Comparison of ENCODE assay signal across 11 cellular contexts in the genomic region with DNA sequence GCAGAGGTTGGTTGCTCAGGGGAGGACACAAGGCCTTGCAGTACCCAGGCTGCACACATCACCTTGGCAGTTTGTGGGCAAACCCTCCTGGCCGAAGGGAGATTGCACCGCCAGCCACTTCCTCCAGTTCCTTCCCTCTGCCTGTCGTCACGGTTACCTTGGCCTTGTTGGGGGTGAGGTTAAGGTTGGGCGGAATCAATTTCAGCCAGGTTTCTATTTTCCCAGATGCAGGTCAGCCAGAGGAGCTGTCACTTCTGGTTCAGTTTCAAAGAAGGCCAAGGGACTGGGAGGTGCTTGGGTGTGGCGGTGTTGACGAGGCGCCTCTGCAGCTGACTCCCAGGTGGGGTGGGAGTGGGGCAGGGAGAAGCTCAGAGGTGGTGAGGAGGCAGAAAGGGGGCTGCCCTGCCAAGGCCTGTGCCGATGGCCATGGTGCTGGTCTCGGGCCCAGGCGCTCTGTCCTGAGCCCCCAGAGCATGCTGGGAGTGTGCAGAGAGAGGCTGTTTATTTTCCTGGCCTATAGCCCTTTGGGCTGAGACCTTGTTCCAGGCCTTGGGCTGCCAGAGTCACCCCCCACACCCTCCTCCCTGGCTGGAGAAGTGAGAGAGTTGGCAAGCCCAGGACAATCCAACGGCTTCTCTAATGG. TPM values are rescaled to one million over a fixed set of nuclear protein-coding genes. Genes with fewer than 3 reads are reported as not detected.
DNase-seq lines count a peak whose midpoint lies in the region; ATAC-seq, FAIRE-seq and TF ChIP-seq lines count a peak whose summit lies in the region.
"Had no signal": no experiment of that assay in that cellular context is flagged by ENCODE, and none has a peak within 500 bp of the region (broad histone marks: within the 10 kb centered on the region; RNA-seq: fewer than 3 reads in every experiment).

No MANE protein-coding gene starts in this region.

- TF ChIP-seq CTCF in colonic mucosa (IDR thresholded peaks at IDR 0.05) (no peak), lower lobe of right lung (IDR thresholded peaks at IDR 0.05) (no peak), D721Med (IDR thresholded peaks at IDR 0.05; ENCODE audit: insufficient read depth, missing control alignments) (no peak)

- H3K9me3 Mint-ChIP-seq in activated naive CD4-positive, alpha-beta T cell treated with anti-CD3 and anti-CD28 coated beads, Interleukin-2, amount 10 ng/mL, durations not matched to agents 7 days and 5 days, result no peaks in the 10 kb centered on the region
- no peaks in the 10 kb centered on the region for H3K9me3 Mint-ChIP-seq in activated naive CD4-positive, alpha-beta T cell treated with anti-CD3 and anti-CD28 coated beads for 36 hours
- H3K9me3 Mint-ChIP-seq: stimulated activated naive CD8-positive, alpha-beta T cell treated with anti-CD3 and anti-CD28 coated beads, Interleukin-15, Interleukin-2, amounts not matched to agents 100 ng/mL and 50 ng/mL, for 24 hours had no signal

- H3K4me1 ChIP-seq in colonic mucosa (peaks cover 5% of the 10 kb centered on the region), lower lobe of right lung (peaks cover 50% of the 10 kb centered on the region), aorta (ENCODE audit: control insufficient read depth in 1 of 2, insufficient read depth in 2 of 2, low read length in 2 of 2) (no peaks in the 10 kb centered on the region)

- H3K27ac ChIP-seq in colonic mucosa (peak overlapping the region; percentile 45), lower lobe of right lung (peak overlapping the region; percentile 41), aorta (ENCODE audit: low read depth in 1 of 2, low read length in 2 of 2) (no peak overlapping the region)
- H3K27ac ChIP-seq: C4-2B had no signal

- H3K36me3 ChIP-seq in colonic mucosa, result no peaks in the 10 kb centered on the region
- peaks cover 59% of the 10 kb centered on the region for H3K36me3 ChIP-seq in lower lobe of right lung
- H3K36me3 ChIP-seq in aorta (ENCODE audit: control insufficient read depth in 1 of 2, insufficient read depth in 2 of 2, low read length in 1 of 2), result no peaks in the 10 kb centered on the region

- H3K4me3 ChIP-seq in colonic mucosa (no peak overlapping the region), lower lobe of right lung (no peak overlapping the region), aorta (ENCODE audit: low read length in 2 of 2) (no peak overlapping the region)

- CTCF ChIA-PET in activated naive CD4-positive, alpha-beta T cell treated with anti-CD3 and anti-CD28 coated beads, Interleukin-2, amount 10 ng/mL, durations not matched to agents 7 days and 5 days (lab: Charles Lee), result no interaction called here
- CTCF ChIA-PET in activated naive CD4-positive, alpha-beta T cell treated with anti-CD3 and anti-CD28 coated beads for 36 hours (lab: Charles Lee), result interaction anchor here (0.6 kb wide), 1 partner anchor 131 kb away, joined by 3 read pairs; no protein-coding TSS in a partner anchor

- H3K27ac Mint-ChIP-seq in activated naive CD4-positive, alpha-beta T cell treated with anti-CD3 and anti-CD28 coated beads, Interleukin-2, amount 10 ng/mL, durations not matched to agents 7 days and 5 days, result no peak overlapping the region
- no peak overlapping the region for H3K27ac Mint-ChIP-seq in activated naive CD4-positive, alpha-beta T cell treated with anti-CD3 and anti-CD28 coated beads for 36 hours
- H3K27ac Mint-ChIP-seq: stimulated activated naive CD8-positive, alpha-beta T cell treated with anti-CD3 and anti-CD28 coated beads, Interleukin-15, Interleukin-2, amounts not matched to agents 100 ng/mL and 50 ng/mL, for 24 hours had no signal

- in situ Hi-C loops in ACHN (cut with HindIII; ENCODE audit: low pct_ligation_motif_present, low pct_unique_long_range_greater_than_20kb, low sequenced_read_pairs), result no loop called here

- no peaks in the 10 kb centered on the region for H3K9me3 ChIP-seq in colonic mucosa
- no peaks in the 10 kb centered on the region for H3K9me3 ChIP-seq in lower lobe of right lung
- no peaks in the 10 kb centered on the region for H3K9me3 ChIP-seq in aorta (ENCODE audit: control insufficient read depth, low read length)

- WGBS in aorta, 2 donors, result 33 to 34% methylated on average over 10 to 12 of the region's 12 CpGs

- H3K27me3 ChIP-seq in colonic mucosa, result no peaks in the 10 kb centered on the region
- H3K27me3 ChIP-seq in lower lobe of right lung (ENCODE audit: low read depth), result no peaks in the 10 kb centered on the region
- H3K27me3 ChIP-seq in aorta (ENCODE audit: control insufficient read depth in 1 of 2, insufficient read depth in 2 of 2, low read length in 1 of 2), result no peaks in the 10 kb centered on the region

- no peaks in the 10 kb centered on the region for H3K36me3 Mint-ChIP-seq in activated naive CD4-positive, alpha-beta T cell treated with anti-CD3 and anti-CD28 coated beads, Interleukin-2, amount 10 ng/mL, durations not matched to agents 7 days and 5 days
- no peaks in the 10 kb centered on the region for H3K36me3 Mint-ChIP-seq in activated naive CD4-positive, alpha-beta T cell treated with anti-CD3 and anti-CD28 coated beads for 36 hours (ENCODE audit: low read depth)

- H3K4me1 Mint-ChIP-seq in activated naive CD4-positive, alpha-beta T cell treated with anti-CD3 and anti-CD28 coated beads, Interleukin-2, amount 10 ng/mL, durations not matched to agents 7 days and 5 days, result peaks cover 9% of the 10 kb centered on the region
- H3K4me1 Mint-ChIP-seq in activated naive CD4-positive, alpha-beta T cell treated with anti-CD3 and anti-CD28 coated beads for 36 hours (ENCODE audit: low read depth), result no peaks in the 10 kb centered on the region

- intact Hi-C loops in activated naive CD4-positive, alpha-beta T cell treated with anti-CD3 and anti-CD28 coated beads for 36 hours (cut with micrococcal nuclease), result no loop called here
- intact Hi-C loops in colonic mucosa (cut with DNase I) (no loop called here), lower lobe of right lung (cut with DNase I) (no loop called here), aorta (cut with DNase I) (no loop called here)

- DNase-seq in activated naive CD4-positive, alpha-beta T cell treated with anti-CD3 and anti-CD28 coated beads, Interleukin-2, amount 10 ng/mL, durations not matched to agents 7 days and 5 days, result peak; percentile 5
- DNase-seq in activated naive CD4-positive, alpha-beta T cell treated with anti-CD3 and anti-CD28 coated beads for 36 hours, result no peak
- peak; percentile 78 for DNase-seq in colonic mucosa
- DNase-seq in lower lobe of right lung, result peak; percentile 69
- peak in 1 of 2 donors; percentile 75 for DNase-seq in aorta
- no peak for DNase-seq in ACHN
- DNase-seq in D721Med (ENCODE audit: insufficient read length, low spot score), result no peak
- DNase-seq: PC-3 had no signal

- no peak overlapping the region for H3K4me3 Mint-ChIP-seq in activated naive CD4-positive, alpha-beta T cell treated with anti-CD3 and anti-CD28 coated beads, Interleukin-2, amount 10 ng/mL, durations not matched to agents 7 days and 5 days
- no peak overlapping the region for H3K4me3 Mint-ChIP-seq in activated naive CD4-positive, alpha-beta T cell treated with anti-CD3 and anti-CD28 coated beads for 36 hours
- H3K4me3 Mint-ChIP-seq: stimulated activated naive CD8-positive, alpha-beta T cell treated with anti-CD3 and anti-CD28 coated beads, Interleukin-15, Interleukin-2, amounts not matched to agents 100 ng/mL and 50 ng/mL, for 24 hours had no signal

- FAIRE-seq in D721Med (lab: Jason Lieb, UNC), result no peak

- ATAC-seq in lower lobe of right lung, result peak; percentile 31 to 44
- ATAC-seq in aorta (ENCODE audit: low FRiP score), result peak; percentile 73
- no peak for ATAC-seq in HG03045 (IDR thresholded peaks at IDR 0.05; ENCODE audit: unreplicated experiment)
- ATAC-seq: PC-3 had no signal

- H3K27me3 Mint-ChIP-seq in activated naive CD4-positive, alpha-beta T cell treated with anti-CD3 and anti-CD28 coated beads, Interleukin-2, amount 10 ng/mL, durations not matched to agents 7 days and 5 days, result no peaks in the 10 kb centered on the region
- no peaks in the 10 kb centered on the region for H3K27me3 Mint-ChIP-seq in activated naive CD4-positive, alpha-beta T cell treated with anti-CD3 and anti-CD28 coated beads for 36 hours (ENCODE audit: low read depth)
- H3K27me3 Mint-ChIP-seq: stimulated activated naive CD8-positive, alpha-beta T cell treated with anti-CD3 and anti-CD28 coated beads, Interleukin-15, Interleukin-2, amounts not matched to agents 100 ng/mL and 50 ng/mL, for 24 hours had no signal

- peak overlapping the region; percentile 3 to 61 for H3K9ac ChIP-seq in colonic mucosa (ENCODE audit: low read depth in 2 of 2, low read length in 2 of 2)

RNA-seq across cellular contexts. Expression of gene JDP2, which starts 31.4 kb away (rescaled TPM):
- 1 to 10 TPM; 2.8 to 3.2 TPM for total RNA-seq in activated naive CD4-positive, alpha-beta T cell treated with anti-CD3 and anti-CD28 coated beads for 36 hours
- total RNA-seq in colonic mucosa (10 to 100 TPM; 19.4 to 37.1 TPM), lower lobe of right lung (59.2 TPM), aorta (10 to 100 TPM; 48.3 to 50.2 TPM)
- 10 to 100 TPM; 20.9 to 39.7 TPM for polyA plus RNA-seq in aorta

Comparison
In these comparisons a context has a peak if more than half of its experiments do, and no peak if none do; other contexts are left out.
1. DNase-seq: peak in activated naive CD4-positive, alpha-beta T cell treated with anti-CD3 and anti-CD28 coated beads, Interleukin-2, amount 10 ng/mL, durations not matched to agents 7 days and 5 days (single experiment), colonic mucosa (single experiment) and lower lobe of right lung (single experiment); none in activated naive CD4-positive, alpha-beta T cell treated with anti-CD3 and anti-CD28 coated beads for 36 hours (single experiment), ACHN (single experiment) and D721Med (single experiment).
2. H3K27ac ChIP-seq: peak in colonic mucosa (single experiment) and lower lobe of right lung (single experiment); none in aorta (0 of 2).
3. RNA of gene JDP2, which starts 31.4 kb away (total RNA-seq): 59.2 TPM in lower lobe of right lung (single experiment), 48.3 to 50.2 TPM in aorta and 19.4 to 37.1 TPM in colonic mucosa; 2.8 to 3.2 TPM in activated naive CD4-positive, alpha-beta T cell treated with anti-CD3 and anti-CD28 coated beads for 36 hours; every median in the first group is over 4 times any median in the second.